Comparison of ENCODE assay signal across 1 cellular context in genomic region chr1:150464422-150464826, GRCh38.
TF ChIP-seq lines count a peak whose summit lies in the region.

No MANE protein-coding gene starts in this region.

TF ChIP-seq in HepG2, 621 proteins besides CTCF, POLR2A, EP300 and RAD21 (continues in another document):
- TF ChIP-seq STAT6 (CRISPR knock-in tag; IDR thresholded peaks at IDR 0.05; ENCODE audit: borderline replicate concordance) = no peak
- TF ChIP-seq ZUFSP (CRISPR knock-in tag; IDR thresholded peaks at IDR 0.05; ENCODE audit: borderline replicate concordance) = no peak
- TF ChIP-seq SAP130 (CRISPR knock-in tag; IDR thresholded peaks at IDR 0.05; ENCODE audit: low read depth) = peak; percentile 15; the same call in 1 of the 2 replicates
- peak; percentile 81 for TF ChIP-seq SMC3 (IDR thresholded peaks at IDR 0.05; ENCODE audit: low read length)
- TF ChIP-seq IRF1 (CRISPR knock-in tag; IDR thresholded peaks at IDR 0.05; ENCODE audit: low read depth) = no peak
- TF ChIP-seq SALL1 (CRISPR knock-in tag; IDR thresholded peaks at IDR 0.05) = peak; percentile 17; the same call in 1 of the 2 replicates
- TF ChIP-seq TMF1 (CRISPR knock-in tag; IDR thresholded peaks at IDR 0.05; ENCODE audit: low read depth) = no peak
- no peak for TF ChIP-seq ZFYVE20 (CRISPR knock-in tag; IDR thresholded peaks at IDR 0.05; ENCODE audit: borderline replicate concordance, low read depth)
- TF ChIP-seq MAX (IDR thresholded peaks at IDR 0.05) = no peak
- TF ChIP-seq ZZZ3 (CRISPR knock-in tag; IDR thresholded peaks at IDR 0.05; ENCODE audit: borderline replicate concordance) = no peak
- no peak for TF ChIP-seq AKNA (CRISPR knock-in tag; IDR thresholded peaks at IDR 0.05; ENCODE audit: borderline replicate concordance)
- no peak for TF ChIP-seq LCORL (IDR thresholded peaks at IDR 0.05)
- no peak for TF ChIP-seq LCORL (CRISPR knock-in tag; IDR thresholded peaks at IDR 0.05)
- TF ChIP-seq NR0B2 (CRISPR knock-in tag; IDR thresholded peaks at IDR 0.05) = no peak
- TF ChIP-seq ZNF232 (CRISPR knock-in tag; IDR thresholded peaks at IDR 0.05; ENCODE audit: borderline replicate concordance) = no peak
- TF ChIP-seq TRIM22 (IDR thresholded peaks at IDR 0.05) = no peak
- TF ChIP-seq NFKBIZ (CRISPR knock-in tag; IDR thresholded peaks at IDR 0.05) = no peak
- no peak for TF ChIP-seq ZNF564 (CRISPR knock-in tag; IDR thresholded peaks at IDR 0.05)
- peak; percentile 14; the same call in 1 of the 2 replicates for TF ChIP-seq THRA (CRISPR knock-in tag; IDR thresholded peaks at IDR 0.05; ENCODE audit: borderline replicate concordance)
- TF ChIP-seq RNF219 (CRISPR knock-in tag; IDR thresholded peaks at IDR 0.05) = no peak
- TF ChIP-seq ZNF136 (CRISPR knock-in tag; IDR thresholded peaks at IDR 0.05; ENCODE audit: low read depth) = no peak
- TF ChIP-seq ZBTB8A (CRISPR knock-in tag; IDR thresholded peaks at IDR 0.05; ENCODE audit: borderline replicate concordance, low read depth) = no peak
- no peak for TF ChIP-seq NR2F1 (CRISPR knock-in tag; IDR thresholded peaks at IDR 0.05)
- no peak for TF ChIP-seq ZNF747 (CRISPR knock-in tag; IDR thresholded peaks at IDR 0.05; ENCODE audit: borderline replicate concordance)
- TF ChIP-seq ZNF510 (CRISPR knock-in tag; IDR thresholded peaks at IDR 0.05; ENCODE audit: low read depth) = no peak
- no peak for TF ChIP-seq TOE1 (CRISPR knock-in tag; IDR thresholded peaks at IDR 0.05)
- no peak for TF ChIP-seq GATA4 (IDR thresholded peaks at IDR 0.05; ENCODE audit: borderline replicate concordance, low read depth)
- no peak for TF ChIP-seq SIN3A (IDR thresholded peaks at IDR 0.05; ENCODE audit: borderline replicate concordance, low read depth, low read length)
- TF ChIP-seq HDAC2 (CRISPR knock-in tag; IDR thresholded peaks at IDR 0.05) = no peak
- TF ChIP-seq ZNF367 (CRISPR knock-in tag; IDR thresholded peaks at IDR 0.05; ENCODE audit: borderline replicate concordance) = no peak
- no peak for TF ChIP-seq JUND (CRISPR knock-in tag; IDR thresholded peaks at IDR 0.05)
- peak; percentile 30; the same call in 1 of the 2 replicates for TF ChIP-seq ZBTB7B (CRISPR knock-in tag; IDR thresholded peaks at IDR 0.05)
- no peak for TF ChIP-seq KDM5B (CRISPR knock-in tag; IDR thresholded peaks at IDR 0.05; ENCODE audit: borderline replicate concordance)
- no peak for TF ChIP-seq MAFF (IDR thresholded peaks at IDR 0.05; ENCODE audit: low read depth, low read length)
- no peak for TF ChIP-seq ZNF615 (CRISPR knock-in tag; IDR thresholded peaks at IDR 0.05; ENCODE audit: borderline replicate concordance)
- no peak for TF ChIP-seq IRF2 (CRISPR knock-in tag; IDR thresholded peaks at IDR 0.05)
- TF ChIP-seq KAT2B (IDR thresholded peaks at IDR 0.05; ENCODE audit: borderline replicate concordance, low read depth, low read length) = no peak
- TF ChIP-seq TFE3 (CRISPR knock-in tag; IDR thresholded peaks at IDR 0.05) = no peak
- TF ChIP-seq ZFP41 (CRISPR knock-in tag; IDR thresholded peaks at IDR 0.05; ENCODE audit: borderline replicate concordance) = no peak
- no peak for TF ChIP-seq ZSCAN12 (CRISPR knock-in tag; IDR thresholded peaks at IDR 0.05)
- peak; percentile 33; the same call in 1 of the 2 replicates for TF ChIP-seq GATAD2A (CRISPR knock-in tag; IDR thresholded peaks at IDR 0.05)
- no peak for TF ChIP-seq KAT7 (CRISPR knock-in tag; IDR thresholded peaks at IDR 0.05; ENCODE audit: borderline replicate concordance)
- no peak for TF ChIP-seq ZBTB39 (CRISPR knock-in tag; IDR thresholded peaks at IDR 0.05)
- TF ChIP-seq STAG1 (CRISPR knock-in tag; IDR thresholded peaks at IDR 0.05) = peak; percentile 91
- TF ChIP-seq ZMYM3 (CRISPR knock-in tag; IDR thresholded peaks at IDR 0.05) = no peak
